In genomic region chr7:108294595-108294994, GRCh38 we compare ENCODE assay signal across 8 cellular contexts.
DNase-seq lines count a peak whose midpoint lies in the region; ATAC-seq and TF ChIP-seq lines count a peak whose summit lies in the region.

No MANE protein-coding gene starts in this region.

- H3K36me3 ChIP-seq in MM.1S (replicated peaks; ENCODE audit: insufficient read depth, low read length), result no peaks in the 10 kb centered on the region

- no peaks in the 10 kb centered on the region for H3K79me2 ChIP-seq in MM.1S (ENCODE audit: low read length)

- 0 out of 2 replicates have a peak overlapping the region, but pooled peaks have one; percentile 12 for H3K4me2 ChIP-seq in MM.1S (ENCODE audit: low read depth, low read length)

- peak; percentile 84 for ATAC-seq in HG02623 (IDR thresholded peaks at IDR 0.05; ENCODE audit: unreplicated experiment)

- TF ChIP-seq CTCF in MM.1S (IDR thresholded peaks at IDR 0.05; ENCODE audit: low read length), result no peak

- H3K9ac ChIP-seq in MM.1S (ENCODE audit: low read length), result no peak overlapping the region

- H3K27me3 ChIP-seq in MM.1S (replicated peaks; ENCODE audit: insufficient read depth, low read length), result no peaks in the 10 kb centered on the region

- H3K4me1 ChIP-seq in MM.1S (ENCODE audit: low read length), result no peaks in the 10 kb centered on the region

- H3K27ac ChIP-seq in MM.1S (ENCODE audit: low read length), result no peak overlapping the region

- H2AFZ ChIP-seq in MM.1S (ENCODE audit: low read length), result peak overlapping the region; percentile 3

- no peaks in the 10 kb centered on the region for H4K20me1 ChIP-seq in MM.1S (ENCODE audit: insufficient read depth, low read length)

- H3K9me3 ChIP-seq in MM.1S (replicated peaks; ENCODE audit: insufficient read depth, low read length), result no peaks in the 10 kb centered on the region

- DNase-seq in NCI-H1417 (lab: John Stamatoyannopoulos, UW) (peak in 2 of 3 experiments; percentile 21 to 45), NCI-H1417 treated with DMSO at 0.1 percent for 48 hours (lab: John Stamatoyannopoulos, UW) (no peak), MM.1S (no peak), left kidney (ENCODE audit: low read depth, low spot score) (peak; percentile 17), NCI-H2081 treated with DMSO at 0.1 percent for 48 hours (lab: John Stamatoyannopoulos, UW) (no peak), D341Med (ENCODE audit: low spot score) (no peak), A172 (ENCODE audit: low spot score) (no peak)

- H3F3A ChIP-seq in MM.1S (ENCODE audit: insufficient read depth, low read length), result no peaks in the 10 kb centered on the region

- H3K9me2 ChIP-seq in MM.1S (replicated peaks; ENCODE audit: insufficient read depth, low read length), result no peaks in the 10 kb centered on the region

- no peak overlapping the region for H3K4me3 ChIP-seq in MM.1S (ENCODE audit: low read length)

Comparison
In these comparisons a context has a peak if more than half of its experiments do, and no peak if none do; other contexts are left out.
1. DNase-seq: peak in NCI-H1417 (2 of 3) and left kidney (single experiment); none in NCI-H1417 treated with DMSO at 0.1 percent for 48 hours (single experiment), MM.1S (single experiment), NCI-H2081 treated with DMSO at 0.1 percent for 48 hours (single experiment), D341Med (single experiment) and A172 (single experiment).